ENCODE assay signal across 26 cellular contexts in the genomic region with DNA sequence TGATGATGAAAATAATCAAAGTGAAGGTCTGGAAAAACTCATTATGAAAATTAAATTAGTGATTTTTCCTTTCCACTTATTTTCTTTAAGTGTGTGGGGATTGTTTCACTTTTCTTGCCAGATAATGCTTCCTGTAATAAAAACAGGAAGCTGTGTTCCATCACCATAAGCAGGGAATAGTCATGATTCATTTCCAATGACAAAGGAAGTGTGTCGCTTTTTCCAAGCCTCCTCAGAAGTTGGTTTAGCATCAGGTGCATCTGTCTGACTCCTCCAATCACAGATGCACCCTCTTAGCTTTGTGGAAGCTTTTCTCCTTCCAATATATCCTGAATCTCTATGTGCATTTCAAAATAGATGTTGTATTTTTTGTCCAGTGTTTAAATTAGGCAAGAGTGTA.
"Had no signal": no experiment of that assay in that cellular context is flagged by ENCODE, and none has a peak within 500 bp of the region (broad histone marks: within the 10 kb centered on the region; RNA-seq: fewer than 3 reads in every experiment).

No MANE protein-coding gene starts in this region.

- H3K4me3 ChIP-seq: esophagus muscularis mucosa, heart left ventricle, sigmoid colon, uterus had no signal

- H3K36me3 ChIP-seq: esophagus muscularis mucosa, heart left ventricle, sigmoid colon had no signal

- DNase-seq: activated CD4-positive, alpha-beta T cell treated with anti-CD3 and anti-CD28 coated beads, Interleukin-2, amount 10 ng/mL, durations not matched to agents 24 days and 14 days; activated CD4-positive, CD25-positive, alpha-beta regulatory T cell treated with anti-CD3 and anti-CD28 coated beads, Interleukin-2, amount 50 U/mL, for 72 hours; activated CD8-positive, alpha-beta T cell treated with anti-CD3 and anti-CD28 coated beads for 36 hours; activated naive CD8-positive, alpha-beta T cell treated with anti-CD3 and anti-CD28 coated beads, Interleukin-2, amount 50 U/mL, for 24 hours; activated T-cell treated with anti-CD3 and anti-CD28 coated beads, Interleukin-2, amount 50 U/mL, for 4 hours; amygdala; caudate nucleus; cortex of kidney; endodermal cell; foreskin keratinocyte; heart left ventricle; hypothalamus; immature natural killer cell; kidney; mesendoderm; natural killer cell; sigmoid colon; small intestine; stimulated activated CD4-positive, alpha-beta T cell treated with anti-CD3 and anti-CD28 coated beads, Interleukin-1b, Interleukin-23, amount 100 ng/mL, for 48 hours; stimulated activated CD4-positive, alpha-beta T cell treated with anti-CD3 and anti-CD28 coated beads, Interleukin-4, amount 100 ng/mL, for 4 hours; stimulated activated CD8-positive, alpha-beta memory T cell treated with anti-CD3 and anti-CD28 coated beads, Interleukin-4, amount 100 ng/mL, for 48 hours; stimulated activated naive CD8-positive, alpha-beta T cell treated with anti-CD3 and anti-CD28 coated beads, Interleukin-15, amount 100 ng/mL, for 72 hours; substantia nigra; T-helper 1 cell; uterus had no signal

- H3K9me3 ChIP-seq: uterus had no signal

- H3K27me3 ChIP-seq: esophagus muscularis mucosa, foreskin keratinocyte, heart left ventricle, sigmoid colon, uterus had no signal

- H3K4me1 ChIP-seq: esophagus muscularis mucosa, foreskin keratinocyte, heart left ventricle, sigmoid colon, uterus had no signal

- H3K27ac ChIP-seq: esophagus muscularis mucosa, foreskin keratinocyte, heart left ventricle, sigmoid colon, uterus had no signal
